Comparison of ENCODE assay signal across 31 cellular contexts in genomic region chr2:42043789-42044394, GRCh38. TPM values are rescaled to one million over a fixed set of nuclear protein-coding genes. Genes with fewer than 3 reads are reported as not detected.
"Had no signal": no experiment of that assay in that cellular context is flagged by ENCODE, and none has a peak within 500 bp of the region (broad histone marks: within the 10 kb centered on the region; RNA-seq: fewer than 3 reads in every experiment).

No MANE protein-coding gene starts in this region.

- DNase-seq: activated B cell treated with CpG ODN at 0.5 μM for 24 hours; activated CD4-positive, alpha-beta memory T cell treated with anti-CD3 and anti-CD28 coated beads for 36 hours; activated CD4-positive, alpha-beta T cell treated with anti-CD3 and anti-CD28 coated beads for 48 hours; activated CD8-positive, alpha-beta memory T cell treated with anti-CD3 and anti-CD28 coated beads, Interleukin-2, amount 10 ng/mL, durations not matched to agents 7 days and 5 days; activated CD8-positive, alpha-beta memory T cell treated with anti-CD3 and anti-CD28 coated beads, Interleukin-2, amount 50 U/mL, for 4 hours; activated CD8-positive, alpha-beta T cell treated with anti-CD3 and anti-CD28 coated beads, Interleukin-2, amount 10 ng/mL, durations not matched to agents 7 days and 5 days; activated gamma-delta T cell treated with Interleukin-2 at 50 U/mL for 16 hours; activated naive CD4-positive, alpha-beta T cell treated with anti-CD3 and anti-CD28 coated beads, Interleukin-2, amount 50 U/mL, for 16 hours; activated naive CD4-positive, alpha-beta T cell treated with Interleukin-2 at 50 U/mL for 16 hours; activated T-cell treated with anti-CD3 and anti-CD28 coated beads, Interleukin-2, amount 50 U/mL, for 1 hour; activated T-cell treated with anti-CD3 and anti-CD28 coated beads, Interleukin-2, amount 50 U/mL, for 48 hours; amniotic stem cell; anterior cingulate cortex; brain microvascular endothelial cell; dorsolateral prefrontal cortex; effector memory CD4-positive, alpha-beta T cell; endodermal cell; foreskin fibroblast; heart left ventricle; T1000; WERI-Rb-1 had no signal

- H3K9me3 Mint-ChIP-seq: activated B cell treated with CpG ODN at 0.5 μM for 24 hours; activated CD4-positive, alpha-beta memory T cell treated with anti-CD3 and anti-CD28 coated beads for 36 hours; activated T-helper 1 cell treated with anti-CD3 and anti-CD28 coated beads, Interleukin-12 subunit alpha, Interleukin-12 subunit beta, Interleukin-2, Interleukin-4 antibody, amounts not matched to agents 30 ng/mL and 10 ng/mL and 1 ng/mL, durations not matched to agents 14 hours and 24 hours and 36 hours; activated T-helper 2 cell treated with anti-CD3 and anti-CD28 coated beads, Interferon-gamma antibody, Interleukin-2, Interleukin-4, amounts not matched to agents 10 μg/mL and 5 μg/mL and 100 μg/mL, durations not matched to agents 14 hours and 24 hours and 36 hours; central memory CD8-positive, alpha-beta T cell; dendritic cell treated with granulocyte-macrophage colony-stimulating factor and Interleukin-4, amounts not matched to agents 40 ng/mL and 50 ng/mL, for 4 days; endodermal cell; T-helper 1 cell treated with Interleukin-12 subunit alpha and Interleukin-12 subunit beta and Interleukin-4 antibody, amounts not matched to agents 30 μg/mL and 1 μg/mL, for 36 hours; T-helper 2 cell treated with Interferon-gamma antibody and Interleukin-4, amounts not matched to agents 5 μg/mL and 100 μg/mL, for 36 hours had no signal

- H3K4me1 Mint-ChIP-seq: central memory CD8-positive, alpha-beta T cell had no signal

- ATAC-seq: activated CD4-positive, CD25-positive, alpha-beta regulatory T cell treated with anti-CD3 and anti-CD28 coated beads, Interleukin-2, amount 50 U/mL, for 24 hours; activated CD8-positive, alpha-beta memory T cell treated with anti-CD3 and anti-CD28 coated beads, Interleukin-2, amount 10 ng/mL, durations not matched to agents 7 days and 5 days; activated CD8-positive, alpha-beta T cell treated with anti-CD3 and anti-CD28 coated beads, Interleukin-2, amount 10 ng/mL, durations not matched to agents 7 days and 5 days; esophagus mucosa; heart left ventricle had no signal

- H3K36me3 ChIP-seq: brain microvascular endothelial cell, heart left ventricle, WERI-Rb-1 had no signal

- H3K9me3 ChIP-seq: heart left ventricle had no signal

- H3K36me3 Mint-ChIP-seq: activated CD4-positive, alpha-beta memory T cell treated with anti-CD3 and anti-CD28 coated beads for 36 hours; activated CD8-positive, alpha-beta memory T cell treated with anti-CD3 and anti-CD28 coated beads, Interleukin-2, amount 10 ng/mL, durations not matched to agents 7 days and 5 days; activated naive CD8-positive, alpha-beta T cell had no signal

- H3K4me3 ChIP-seq: coronary artery, dorsolateral prefrontal cortex, heart left ventricle had no signal

- H3K27ac Mint-ChIP-seq: activated B cell treated with CpG ODN at 0.5 μM for 24 hours; activated CD4-positive, alpha-beta memory T cell treated with anti-CD3 and anti-CD28 coated beads for 36 hours; activated CD8-positive, alpha-beta memory T cell treated with anti-CD3 and anti-CD28 coated beads, Interleukin-2, amount 10 ng/mL, durations not matched to agents 7 days and 5 days; activated CD8-positive, alpha-beta T cell treated with anti-CD3 and anti-CD28 coated beads, Interleukin-2, amount 10 ng/mL, durations not matched to agents 7 days and 5 days; activated naive CD8-positive, alpha-beta T cell; activated T-helper 1 cell treated with anti-CD3 and anti-CD28 coated beads, Interleukin-12 subunit alpha, Interleukin-12 subunit beta, Interleukin-2, Interleukin-4 antibody, amounts not matched to agents 30 ng/mL and 10 ng/mL and 1 ng/mL, durations not matched to agents 14 hours and 24 hours and 36 hours; activated T-helper 2 cell treated with anti-CD3 and anti-CD28 coated beads, Interferon-gamma antibody, Interleukin-2, Interleukin-4, amounts not matched to agents 10 μg/mL and 5 μg/mL and 100 μg/mL, durations not matched to agents 14 hours and 24 hours and 36 hours; dendritic cell treated with granulocyte-macrophage colony-stimulating factor and Interleukin-4, amounts not matched to agents 40 ng/mL and 50 ng/mL, for 4 days; endodermal cell; T-helper 1 cell treated with Interleukin-12 subunit alpha and Interleukin-12 subunit beta and Interleukin-4 antibody, amounts not matched to agents 30 μg/mL and 1 μg/mL, for 36 hours; T-helper 2 cell treated with Interferon-gamma antibody and Interleukin-4, amounts not matched to agents 5 μg/mL and 100 μg/mL, for 36 hours had no signal

- H3K27ac ChIP-seq: brain microvascular endothelial cell, coronary artery, dorsolateral prefrontal cortex, heart left ventricle, WERI-Rb-1 had no signal

- H3K4me3 Mint-ChIP-seq: activated B cell treated with CpG ODN at 0.5 μM for 24 hours; activated CD4-positive, alpha-beta memory T cell treated with anti-CD3 and anti-CD28 coated beads for 36 hours; activated CD8-positive, alpha-beta memory T cell treated with anti-CD3 and anti-CD28 coated beads, Interleukin-2, amount 10 ng/mL, durations not matched to agents 7 days and 5 days; activated CD8-positive, alpha-beta T cell treated with anti-CD3 and anti-CD28 coated beads, Interleukin-2, amount 10 ng/mL, durations not matched to agents 7 days and 5 days; activated naive CD8-positive, alpha-beta T cell; activated T-helper 1 cell treated with anti-CD3 and anti-CD28 coated beads, Interleukin-12 subunit alpha, Interleukin-12 subunit beta, Interleukin-2, Interleukin-4 antibody, amounts not matched to agents 30 ng/mL and 10 ng/mL and 1 ng/mL, durations not matched to agents 14 hours and 24 hours and 36 hours; central memory CD8-positive, alpha-beta T cell; dendritic cell treated with granulocyte-macrophage colony-stimulating factor and Interleukin-4, amounts not matched to agents 40 ng/mL and 50 ng/mL, for 4 days; endodermal cell; T-helper 1 cell treated with Interleukin-12 subunit alpha and Interleukin-12 subunit beta and Interleukin-4 antibody, amounts not matched to agents 30 μg/mL and 1 μg/mL, for 36 hours; T-helper 2 cell treated with Interferon-gamma antibody and Interleukin-4, amounts not matched to agents 5 μg/mL and 100 μg/mL, for 36 hours had no signal

RNA-seq across cellular contexts. Expression of gene PKDCC, which starts 3.9 kb away (rescaled TPM):
- total RNA-seq: activated B cell treated with CpG ODN at 0.5 μM for 24 hours; activated CD4-positive, alpha-beta memory T cell treated with anti-CD3 and anti-CD28 coated beads for 36 hours; activated CD8-positive, alpha-beta memory T cell treated with anti-CD3 and anti-CD28 coated beads, Interleukin-2, amount 10 ng/mL, durations not matched to agents 7 days and 5 days; activated CD8-positive, alpha-beta T cell treated with anti-CD3 and anti-CD28 coated beads, Interleukin-2, amount 10 ng/mL, durations not matched to agents 7 days and 5 days; activated T-helper 1 cell treated with anti-CD3 and anti-CD28 coated beads, Interleukin-12 subunit alpha, Interleukin-12 subunit beta, Interleukin-2, Interleukin-4 antibody, amounts not matched to agents 30 ng/mL and 10 ng/mL and 1 ng/mL, durations not matched to agents 14 hours and 24 hours and 36 hours had no signal
